Comparison of ENCODE assay signal across 9 cellular contexts in genomic region chr17:40309031-40309937, GRCh38. TPM values are rescaled to one million over a fixed set of nuclear protein-coding genes. Genes with fewer than 3 reads are reported as not detected.
DNase-seq lines count a peak whose midpoint lies in the region; ATAC-seq and TF ChIP-seq lines count a peak whose summit lies in the region.
"Had no signal": no experiment of that assay in that cellular context is flagged by ENCODE, and none has a peak within 500 bp of the region (broad histone marks: within the 10 kb centered on the region; RNA-seq: fewer than 3 reads in every experiment).

TSS of gene RARA (plus strand) at chr17:40309180. CDS start at chr17:40331219, 22,039 bp downstream.

- H3K27me3 Mint-ChIP-seq in activated naive CD4-positive, alpha-beta T cell treated with anti-CD3 and anti-CD28 coated beads, Interleukin-2, amount 10 ng/mL, durations not matched to agents 7 days and 5 days = no peaks in the 10 kb centered on the region
- H3K27me3 Mint-ChIP-seq in endothelial cell (ENCODE audit: unreplicated experiment) = peaks cover 11% of the 10 kb centered on the region

- peak; percentile 44 to 72 for ATAC-seq in upper lobe of left lung (ENCODE audit: low FRiP score in 2 of 2)
- no peak for ATAC-seq in GM19023 (IDR thresholded peaks at IDR 0.05; ENCODE audit: unreplicated experiment)

- no peak within 1 kb of the TSS for H3K4me3 Mint-ChIP-seq in activated naive CD4-positive, alpha-beta T cell treated with anti-CD3 and anti-CD28 coated beads, Interleukin-2, amount 10 ng/mL, durations not matched to agents 7 days and 5 days
- H3K4me3 Mint-ChIP-seq in endothelial cell (ENCODE audit: unreplicated experiment) = no peak within 1 kb of the TSS

- H3K27me3 ChIP-seq in upper lobe of left lung = no peaks in the 10 kb centered on the region

- no peaks in the 10 kb centered on the region for H3K9me3 ChIP-seq in upper lobe of left lung

- no peak for TF ChIP-seq EP300 in upper lobe of left lung (IDR thresholded peaks at IDR 0.05)

- CTCF ChIA-PET in activated naive CD4-positive, alpha-beta T cell treated with anti-CD3 and anti-CD28 coated beads, Interleukin-2, amount 10 ng/mL, durations not matched to agents 7 days and 5 days (lab: Charles Lee) = interaction anchor here (0.9 to 17.3 kb wide), 4 partner anchors 8 to 48 kb away, joined by 3 to 370 read pairs (median 3); partner anchors contain the start of gene GJD3

- H3K27ac Mint-ChIP-seq in activated naive CD4-positive, alpha-beta T cell treated with anti-CD3 and anti-CD28 coated beads, Interleukin-2, amount 10 ng/mL, durations not matched to agents 7 days and 5 days = no peak within 1 kb of the TSS
- H3K27ac Mint-ChIP-seq in endothelial cell (ENCODE audit: unreplicated experiment) = no peak within 1 kb of the TSS

- H3K9me3 Mint-ChIP-seq in activated naive CD4-positive, alpha-beta T cell treated with anti-CD3 and anti-CD28 coated beads, Interleukin-2, amount 10 ng/mL, durations not matched to agents 7 days and 5 days = no peaks in the 10 kb centered on the region
- no peaks in the 10 kb centered on the region for H3K9me3 Mint-ChIP-seq in endothelial cell (ENCODE audit: unreplicated experiment)

- H3K4me1 ChIP-seq in upper lobe of left lung = peaks cover 79 to 91% (median 83%) of the 10 kb centered on the region in 4 donors

- WGBS in upper lobe of left lung, 2 donors = 11 to 14% methylated on average over 12 to 20 of the region's 20 CpGs

- H3K4me1 Mint-ChIP-seq in activated naive CD4-positive, alpha-beta T cell treated with anti-CD3 and anti-CD28 coated beads, Interleukin-2, amount 10 ng/mL, durations not matched to agents 7 days and 5 days = peaks cover 26% of the 10 kb centered on the region
- H3K4me1 Mint-ChIP-seq in endothelial cell (ENCODE audit: unreplicated experiment) = peaks cover 26% of the 10 kb centered on the region

- peaks cover 3% of the 10 kb centered on the region for H3K36me3 Mint-ChIP-seq in activated naive CD4-positive, alpha-beta T cell treated with anti-CD3 and anti-CD28 coated beads, Interleukin-2, amount 10 ng/mL, durations not matched to agents 7 days and 5 days
- no peaks in the 10 kb centered on the region for H3K36me3 Mint-ChIP-seq in endothelial cell (ENCODE audit: low read depth, unreplicated experiment)

- peak; percentile 35 for DNase-seq in activated naive CD4-positive, alpha-beta T cell treated with anti-CD3 and anti-CD28 coated beads, Interleukin-2, amount 10 ng/mL, durations not matched to agents 7 days and 5 days
- no peak for DNase-seq in activated naive CD4-positive, alpha-beta T cell treated with Interleukin-2 at 50 U/mL for 16 hours
- DNase-seq in SK-N-DZ (ENCODE audit: low spot score) (peak; percentile 77), endothelial cell (ENCODE audit: low spot score) (peak; percentile 55), mucosa of gallbladder (ENCODE audit: low spot score) (no peak), upper lobe of left lung (peak in 1 of 2 donors; percentile 85), foreskin melanocyte (no peak)

- peak in 1 of 4 donors; percentile 56 for TF ChIP-seq POLR2A in upper lobe of left lung (IDR thresholded peaks at IDR 0.05)

- H3K4me3 ChIP-seq in upper lobe of left lung = peak within 1 kb of the TSS; percentile 19 to 53 (median 42)

- TF ChIP-seq CTCF in endothelial cell (IDR thresholded peaks at IDR 0.05; ENCODE audit: unreplicated experiment) = no peak
- no peak for TF ChIP-seq CTCF in upper lobe of left lung (IDR thresholded peaks at IDR 0.05)

- H3K27ac ChIP-seq in upper lobe of left lung = peak within 1 kb of the TSS; percentile 69 to 89 (median 81)
- H3K27ac ChIP-seq: epithelial cell of prostate had no signal

- no peaks in the 10 kb centered on the region for H3K36me3 ChIP-seq in upper lobe of left lung

RNA-seq across cellular contexts. Expression of gene RARA, which starts in this region (rescaled TPM):
- 42.3 and 43.5 TPM in 2 replicates for polyA plus RNA-seq in SK-N-DZ (2014; cell fraction: cytosol; rRNA removed)
- polyA plus RNA-seq in SK-N-DZ (2014; cell fraction: nucleus; rRNA removed) = 27.0 and 42.6 TPM in 2 replicates
- 42.8 TPM for total RNA-seq in endothelial cell (ENCODE audit: unreplicated experiment)
- total RNA-seq in mucosa of gallbladder = 39.4 TPM
- 10 to 100 TPM; 45.7 to 95.6 (median 85.9) TPM for total RNA-seq in upper lobe of left lung

Comparison
In these comparisons a context has a peak if more than half of its experiments do, and no peak if none do; other contexts are left out.
1. DNase-seq: peak in activated naive CD4-positive, alpha-beta T cell treated with anti-CD3 and anti-CD28 coated beads, Interleukin-2, amount 10 ng/mL, durations not matched to agents 7 days and 5 days (single experiment), SK-N-DZ (single experiment) and endothelial cell (single experiment); none in activated naive CD4-positive, alpha-beta T cell treated with Interleukin-2 at 50 U/mL for 16 hours (single experiment), mucosa of gallbladder (single experiment) and foreskin melanocyte (single experiment).